In the genomic region with DNA sequence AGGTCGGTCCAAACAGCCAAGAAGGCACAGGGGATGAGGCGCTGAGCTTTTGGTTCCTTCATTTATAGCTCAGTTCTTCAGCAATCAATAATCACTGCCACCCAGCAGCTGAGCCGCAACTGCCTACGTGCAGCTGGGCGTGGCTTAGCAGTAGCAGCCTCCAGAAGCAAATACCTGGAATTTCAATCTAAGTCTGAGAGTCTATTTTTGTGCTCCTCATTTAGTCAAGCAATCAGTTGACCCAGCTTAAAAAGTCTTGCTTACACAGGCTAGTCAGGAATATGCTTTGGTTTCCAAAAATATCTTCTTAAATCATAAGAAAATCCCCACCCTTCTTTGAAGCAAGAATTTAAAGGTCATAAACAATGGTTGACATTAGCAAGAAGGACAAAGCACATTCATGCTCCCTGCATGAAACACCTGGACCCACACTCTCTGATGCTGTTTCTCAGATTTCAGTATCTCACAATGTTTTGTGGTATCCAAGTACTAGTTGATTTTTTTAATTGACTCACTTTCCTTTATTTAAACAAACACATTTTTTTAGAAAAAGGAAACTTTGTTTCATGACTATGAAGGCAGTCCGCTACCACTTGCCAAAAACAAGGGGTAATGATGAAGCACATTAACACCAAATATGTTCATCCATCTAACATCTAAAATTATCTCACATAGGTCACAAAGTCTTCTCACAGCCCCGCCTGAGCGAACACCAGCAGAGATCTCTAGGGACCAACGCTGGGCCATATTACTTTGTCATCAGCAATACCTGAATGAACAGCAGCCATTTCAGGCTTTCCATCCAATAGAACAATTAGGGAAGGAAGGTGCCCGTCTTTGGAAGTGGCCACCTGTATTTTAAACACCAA, we compare ENCODE assay signal across 8 cellular contexts.
A peak's percentile ranks its signal among the peaks of the same experiment; 100 is the strongest.
DNase-seq lines count a peak whose midpoint lies in the region; ATAC-seq, FAIRE-seq and TF ChIP-seq lines count a peak whose summit lies in the region.

No MANE protein-coding gene starts in this region.

- H3K36me3 ChIP-seq in neuronal stem cell (replicated peaks in 1 of 2; ENCODE audit: control insufficient read depth in 2 of 2, insufficient read depth in 2 of 2, low read length in 2 of 2) (no peaks in the 10 kb centered on the region), PC-3 (ENCODE audit: low read depth, low read length) (no peaks in the 10 kb centered on the region), osteoblast (ENCODE audit: insufficient read depth, low read length) (peaks cover 26% of the 10 kb centered on the region)

- no peak overlapping the region for H3K4me3 ChIP-seq in neuronal stem cell (ENCODE audit: low read length in 2 of 2)
- no peak overlapping the region for H3K4me3 ChIP-seq in PC-3 (ENCODE audit: low read length)
- no peak overlapping the region for H3K4me3 ChIP-seq in osteoblast (ENCODE audit: insufficient read depth, low read length)

- H3K4ac ChIP-seq in neuronal stem cell (ENCODE audit: low read length): no peak overlapping the region
- H3K4ac ChIP-seq in H9 (ENCODE audit: low read depth, low read length): no peak overlapping the region

- H3K27ac Mint-ChIP-seq in activated naive CD8-positive, alpha-beta T cell treated with anti-CD3 and anti-CD28 coated beads, Interleukin-2, amount 10 ng/mL, durations not matched to agents 7 days and 5 days: peak overlapping the region; percentile 19
- peak overlapping the region in 1 of 3 experiments; percentile 37; a peak in 1 of 7 replicates for H3K27ac Mint-ChIP-seq in H9

- H3K9ac ChIP-seq in neuronal stem cell (ENCODE audit: low read depth, low read length, poor library complexity) (no peak overlapping the region), PC-3 (ENCODE audit: low read length) (no peak overlapping the region), H9 (ENCODE audit: extremely low read depth, insufficient read length, low read length) (no peak overlapping the region)

- no peak overlapping the region for H4K91ac ChIP-seq in neuronal stem cell (ENCODE audit: low read depth, low read length, poor library complexity)
- H4K91ac ChIP-seq in H9 (ENCODE audit: insufficient read length, low read depth, low read length): no peak overlapping the region

- peaks cover 66% of the 10 kb centered on the region for H3K36me3 Mint-ChIP-seq in activated naive CD8-positive, alpha-beta T cell treated with anti-CD3 and anti-CD28 coated beads, Interleukin-2, amount 10 ng/mL, durations not matched to agents 7 days and 5 days
- peaks cover 0 to 2% (median 0%) of the 10 kb centered on the region in 3 experiments; a peak in 1 of 7 replicates for H3K36me3 Mint-ChIP-seq in H9 (ENCODE audit: insufficient read depth in 1 of 3, low read depth in 3 of 3)

- ATAC-seq in HG02588 (IDR thresholded peaks at IDR 0.05; ENCODE audit: unreplicated experiment) (peak; percentile 26), PC-3 (no peak)
- ATAC-seq in activated naive CD8-positive, alpha-beta T cell treated with anti-CD3 and anti-CD28 coated beads, Interleukin-2, amount 10 ng/mL, durations not matched to agents 7 days and 5 days (ENCODE audit: low read depth): no peak

- no peak overlapping the region for H3K4me3 Mint-ChIP-seq in activated naive CD8-positive, alpha-beta T cell treated with anti-CD3 and anti-CD28 coated beads, Interleukin-2, amount 10 ng/mL, durations not matched to agents 7 days and 5 days
- H3K4me3 Mint-ChIP-seq in H9: no peak overlapping the region

- H3F3A ChIP-seq in PC-3 (ENCODE audit: low read length, unreplicated experiment): no peaks in the 10 kb centered on the region

- H3K79me1 ChIP-seq in neuronal stem cell (ENCODE audit: low read depth, low read length) (no peaks in the 10 kb centered on the region), H9 (ENCODE audit: insufficient read depth, low read depth, low read length, poor library complexity, severe bottlenecking) (no peaks in the 10 kb centered on the region)

- H3K14ac ChIP-seq in neuronal stem cell (ENCODE audit: low read length) (no peak overlapping the region), H9 (ENCODE audit: insufficient read depth, low read length) (no peak overlapping the region)

- POLR2A ChIA-PET in activated naive CD8-positive, alpha-beta T cell treated with anti-CD3 and anti-CD28 coated beads, Interleukin-2, amount 10 ng/mL, durations not matched to agents 7 days and 5 days (lab: Charles Lee): no interaction called here
- POLR2A ChIA-PET in PC-3 (lab: Charles Lee; ENCODE audit: unreplicated experiment): no interaction called here

- H3K27ac ChIP-seq in neuronal stem cell (replicated peaks; ENCODE audit: low read length) (no peak overlapping the region), PC-3 (ENCODE audit: low read length) (no peak overlapping the region), osteoblast (ENCODE audit: low read depth, low read length) (no peak overlapping the region), H9 (ENCODE audit: insufficient read length, low read depth, low read length) (no peak overlapping the region)

- H2AFZ ChIP-seq in neuronal stem cell (ENCODE audit: low read length) (no peak overlapping the region), PC-3 (ENCODE audit: low read length) (no peak overlapping the region), osteoblast (ENCODE audit: low read length) (no peak overlapping the region), H9 (ENCODE audit: low read length) (no peak overlapping the region)

- H3K27me3 ChIP-seq in neuronal stem cell (ENCODE audit: control insufficient read depth in 3 of 3, insufficient read depth in 3 of 3, low read depth in 1 of 3, low read length in 3 of 3): no peaks in the 10 kb centered on the region
- H3K27me3 ChIP-seq in PC-3 (ENCODE audit: low read length): no peaks in the 10 kb centered on the region
- H3K27me3 ChIP-seq in osteoblast (ENCODE audit: insufficient read depth, low read length): no peaks in the 10 kb centered on the region
- no peaks in the 10 kb centered on the region for H3K27me3 ChIP-seq in H9 (ENCODE audit: insufficient read depth, low read length)

- no TSS peak for BruUV-seq in PC-3 (replicated peaks; lab: Mats Ljungman, UMichigan)

- H3K23ac ChIP-seq in neuronal stem cell (ENCODE audit: low read depth, low read length, poor library complexity) (no peak overlapping the region), H9 (ENCODE audit: insufficient read length, low read depth, low read length) (no peak overlapping the region)

- H2BK15ac ChIP-seq in neuronal stem cell (ENCODE audit: low read length): no peak overlapping the region
- no peak overlapping the region for H2BK15ac ChIP-seq in H9 (ENCODE audit: low read depth, low read length)

- intact Hi-C loops in PC-3 (cut with micrococcal nuclease): no loop called here

- H3K9me3 ChIP-seq in neuronal stem cell (replicated peaks in 1 of 2; ENCODE audit: control insufficient read depth in 2 of 2, insufficient read depth in 1 of 2, low read depth in 1 of 2, low read length in 2 of 2) (no peaks in the 10 kb centered on the region), PC-3 (ENCODE audit: low read length) (no peaks in the 10 kb centered on the region), osteoblast (ENCODE audit: low read depth, low read length) (no peaks in the 10 kb centered on the region), H9 (ENCODE audit: control insufficient read depth, low read depth, low read length) (no peaks in the 10 kb centered on the region)

- H2AK5ac ChIP-seq in neuronal stem cell (ENCODE audit: low read depth, low read length) (no peak overlapping the region), H9 (ENCODE audit: insufficient read length, low read length) (no peak overlapping the region)

- WGBS in neuronal stem cell (ENCODE audit: extremely low coverage in 2 of 2, insufficient read length in 2 of 2, insufficient replicate concordance in 1 of 2), 2 donors: no CpG with 5 or more reads among the region's 10 CpGs
- WGBS in H9 (ENCODE audit: extremely low coverage, insufficient read length, low lambda C conversion rate): no CpG with 5 or more reads among the region's 10 CpGs

- no peak overlapping the region for H3K56ac ChIP-seq in H9 (ENCODE audit: insufficient read length, low read depth, low read length)

- H4K8ac ChIP-seq in neuronal stem cell (ENCODE audit: low read depth, low read length): no peak overlapping the region
- H4K8ac ChIP-seq in H9 (replicated peaks; ENCODE audit: insufficient read length, low read depth, low read length): no peak overlapping the region

- peak; percentile 71 for FAIRE-seq in GM18507 (lab: Jason Lieb, UNC)

- no peaks in the 10 kb centered on the region for H3K23me2 ChIP-seq in H9 (ENCODE audit: insufficient read length, low read depth, low read length, poor library complexity, severe bottlenecking)

- no peaks in the 10 kb centered on the region for H3K9me2 ChIP-seq in PC-3 (replicated peaks; ENCODE audit: low read length)

- H2BK5ac ChIP-seq in neuronal stem cell (ENCODE audit: low read length): no peak overlapping the region
- H2BK5ac ChIP-seq in H9 (ENCODE audit: insufficient read length, low read length): no peak overlapping the region

- in situ Hi-C loops in KBM-7 (cut with MboI; ENCODE audit: low pct_unique_long_range_greater_than_20kb, low sequenced_read_pairs): no loop called here

- peak overlapping the region; percentile 16 for H3K18ac ChIP-seq in neuronal stem cell (ENCODE audit: low read length)
- no peak overlapping the region for H3K18ac ChIP-seq in H9 (ENCODE audit: insufficient read length, low read depth, low read length)

- H3K4me1 Mint-ChIP-seq in activated naive CD8-positive, alpha-beta T cell treated with anti-CD3 and anti-CD28 coated beads, Interleukin-2, amount 10 ng/mL, durations not matched to agents 7 days and 5 days: peaks cover 62% of the 10 kb centered on the region
- H3K4me1 Mint-ChIP-seq in H9: peaks cover 30 to 46% of the 10 kb centered on the region in 2 experiments

- H3K79me2 ChIP-seq in PC-3 (ENCODE audit: low read length) (no peaks in the 10 kb centered on the region), osteoblast (ENCODE audit: insufficient read depth, low read length) (peaks cover 2% of the 10 kb centered on the region), H9 (ENCODE audit: insufficient read depth, low read length) (no peaks in the 10 kb centered on the region)

- TF ChIP-seq CTCF in PC-3 (conservative IDR thresholded peaks at IDR 0.05; ENCODE audit: low read depth, low read length) (no peak), osteoblast (IDR thresholded peaks at IDR 0.05; ENCODE audit: extremely low read depth, low read depth, low read length) (no peak), H9 (conservative IDR thresholded peaks at IDR 0.05) (no peak)

- no peaks in the 10 kb centered on the region for H3K27me3 Mint-ChIP-seq in activated naive CD8-positive, alpha-beta T cell treated with anti-CD3 and anti-CD28 coated beads, Interleukin-2, amount 10 ng/mL, durations not matched to agents 7 days and 5 days
- H3K27me3 Mint-ChIP-seq in H9 (ENCODE audit: low read depth): no peaks in the 10 kb centered on the region; the same call in 1 of the 2 replicates

- H3K4me2 ChIP-seq in neuronal stem cell (ENCODE audit: insufficient read depth, low read length, poor library complexity, severe bottlenecking) (no peak overlapping the region), PC-3 (ENCODE audit: low read length) (no peak overlapping the region), osteoblast (ENCODE audit: insufficient read depth, low read length) (no peak overlapping the region), H9 (ENCODE audit: insufficient read depth, insufficient read length, low read length) (no peak overlapping the region)

- no peak overlapping the region for H2BK12ac ChIP-seq in neuronal stem cell (ENCODE audit: low read length)
- H2BK12ac ChIP-seq in H9 (ENCODE audit: insufficient read length, low read depth, low read length): no peak overlapping the region

- DNase-seq in GM18507 (ENCODE audit: extremely low spot score, insufficient read length, low read depth) (no peak), neuronal stem cell (ENCODE audit: low spot score) (no peak), PC-3 (no peak), osteoblast (ENCODE audit: insufficient read length, low spot score, missing footprints) (no peak), KBM-7 (no peak), H9 (no peak)
- DNase-seq in activated naive CD8-positive, alpha-beta T cell treated with anti-CD3 and anti-CD28 coated beads, Interleukin-2, amount 10 ng/mL, durations not matched to agents 7 days and 5 days: no peak

- H3K4me1 ChIP-seq in neuronal stem cell (ENCODE audit: control insufficient read depth in 2 of 2, insufficient read depth in 1 of 2, low read depth in 1 of 2, low read length in 2 of 2): peaks cover 4 to 24% of the 10 kb centered on the region in 2 donors
- H3K4me1 ChIP-seq in PC-3 (ENCODE audit: insufficient read depth, low read length): 0 out of 2 replicates have a peak, but pooled peaks cover 5% of the 10 kb centered on the region
- peaks cover 4% of the 10 kb centered on the region for H3K4me1 ChIP-seq in osteoblast (ENCODE audit: insufficient read depth, low read length)
- H3K4me1 ChIP-seq in H9 (ENCODE audit: insufficient read depth, low read length): peaks cover 4% of the 10 kb centered on the region

- no peak overlapping the region for H2BK20ac ChIP-seq in H9 (ENCODE audit: low read depth, low read length, poor library complexity, severe bottlenecking)

- H4K20me1 ChIP-seq in PC-3 (ENCODE audit: low read length): no peaks in the 10 kb centered on the region
- H4K20me1 ChIP-seq in osteoblast (ENCODE audit: insufficient read depth, low read length): peaks cover 6% of the 10 kb centered on the region
- H4K20me1 ChIP-seq in H9 (ENCODE audit: control insufficient read depth, insufficient read depth, insufficient read length): no peaks in the 10 kb centered on the region

- no peak overlapping the region for H4K5ac ChIP-seq in H9 (ENCODE audit: insufficient read length, low read depth, low read length)

- no peak overlapping the region for H3T11ph ChIP-seq in H9 (ENCODE audit: low read length)

- CTCF ChIA-PET in PC-3 (lab: Charles Lee): no interaction called here

- H3K9me3 Mint-ChIP-seq in activated naive CD8-positive, alpha-beta T cell treated with anti-CD3 and anti-CD28 coated beads, Interleukin-2, amount 10 ng/mL, durations not matched to agents 7 days and 5 days: no peaks in the 10 kb centered on the region
- no peaks in the 10 kb centered on the region for H3K9me3 Mint-ChIP-seq in H9

- H2BK120ac ChIP-seq in neuronal stem cell (ENCODE audit: low read depth, low read length) (no peak overlapping the region), H9 (ENCODE audit: low read depth, low read length, poor library complexity, severe bottlenecking) (no peak overlapping the region)
